Comparison of ENCODE assay signal across 22 cellular contexts in the genomic region with DNA sequence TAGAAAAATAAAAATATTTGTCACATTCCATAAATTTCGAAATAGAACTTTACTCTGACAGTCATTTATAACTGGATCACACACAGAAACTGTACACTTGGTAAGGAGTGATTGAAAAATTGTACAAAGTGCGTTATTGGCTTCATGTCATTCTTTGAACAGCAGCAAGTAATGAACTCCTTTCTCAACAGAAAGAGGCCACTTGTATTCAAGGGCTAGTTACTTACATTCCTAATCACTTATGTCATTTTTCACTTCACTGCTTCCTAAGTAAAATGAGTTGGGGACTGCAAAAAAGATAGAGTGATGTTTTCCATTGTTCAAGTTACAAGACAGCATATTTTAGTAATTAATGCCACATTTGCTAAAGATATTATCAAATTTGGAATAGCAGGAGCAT.
DNase-seq lines count a peak whose midpoint lies in the region; ATAC-seq and TF ChIP-seq lines count a peak whose summit lies in the region.
"Had no signal": no experiment of that assay in that cellular context is flagged by ENCODE, and none has a peak within 500 bp of the region (broad histone marks: within the 10 kb centered on the region; RNA-seq: fewer than 3 reads in every experiment).

No MANE protein-coding gene starts in this region.

- intact Hi-C loops in left lung (cut with DNase I), result no loop called here

- H3K4me3 ChIP-seq in astrocyte of the cerebellum (ENCODE audit: low read depth, low read length) (no peak overlapping the region), left lung (no peak overlapping the region)
- H3K4me3 ChIP-seq: A549, gastroesophageal sphincter, HAP-1, hepatocyte, skin epidermis had no signal

- peaks cover 0 to 4% of the 10 kb centered on the region in 2 donors for H3K9me3 ChIP-seq in left lung
- H3K9me3 ChIP-seq: A549, gastroesophageal sphincter, HAP-1 had no signal

- no peaks in the 10 kb centered on the region for H3K36me3 Mint-ChIP-seq in endothelial cell (ENCODE audit: low read depth, unreplicated experiment)
- H3K36me3 Mint-ChIP-seq: activated CD8-positive, alpha-beta memory T cell treated with anti-CD3 and anti-CD28 coated beads, Interleukin-2, amount 10 ng/mL, durations not matched to agents 7 days and 5 days; CD8-positive, alpha-beta T cell; stimulated activated memory B cell treated with anti-CD40 and anti-IgM and Interleukin-4, amounts not matched to agents 10 μg/mL and 1 μg/mL and 100 μg/mL, for 72 hours had no signal

- ATAC-seq in left lung, result peak; percentile 75
- ATAC-seq: A549; activated CD8-positive, alpha-beta memory T cell treated with anti-CD3 and anti-CD28 coated beads, Interleukin-2, amount 10 ng/mL, durations not matched to agents 7 days and 5 days; CD8-positive, alpha-beta T cell; gastroesophageal sphincter; left colon; stimulated activated memory B cell treated with anti-CD40 and anti-IgM and Interleukin-4, amounts not matched to agents 10 μg/mL and 1 μg/mL and 100 μg/mL, for 72 hours had no signal

- H3K36me3 ChIP-seq in left lung, result no peaks in the 10 kb centered on the region
- H3K36me3 ChIP-seq: gastroesophageal sphincter, HAP-1 had no signal

- H3K27ac ChIP-seq in left lung, result no peak overlapping the region
- H3K27ac ChIP-seq: A549, gastroesophageal sphincter, hepatocyte, skin epidermis had no signal

- no peak for TF ChIP-seq CTCF in astrocyte of the cerebellum (IDR thresholded peaks at IDR 0.05; ENCODE audit: low read depth, low read length, missing control alignments)
- TF ChIP-seq CTCF in left lung (IDR thresholded peaks at IDR 0.05), result no peak
- no peak for TF ChIP-seq CTCF in endothelial cell (IDR thresholded peaks at IDR 0.05; ENCODE audit: unreplicated experiment)

- H3K27me3 Mint-ChIP-seq in endothelial cell (ENCODE audit: unreplicated experiment), result no peaks in the 10 kb centered on the region
- H3K27me3 Mint-ChIP-seq: activated B cell treated with CpG ODN at 0.5 μM for 24 hours; activated CD8-positive, alpha-beta memory T cell treated with anti-CD3 and anti-CD28 coated beads, Interleukin-2, amount 10 ng/mL, durations not matched to agents 7 days and 5 days; stimulated activated memory B cell treated with anti-CD40 and anti-IgM and Interleukin-4, amounts not matched to agents 10 μg/mL and 1 μg/mL and 100 μg/mL, for 72 hours had no signal

- no peak overlapping the region for H3K27ac Mint-ChIP-seq in endothelial cell (ENCODE audit: unreplicated experiment)
- H3K27ac Mint-ChIP-seq: activated B cell treated with CpG ODN at 0.5 μM for 24 hours; activated CD8-positive, alpha-beta memory T cell treated with anti-CD3 and anti-CD28 coated beads, Interleukin-2, amount 10 ng/mL, durations not matched to agents 7 days and 5 days; CD8-positive, alpha-beta T cell; stimulated activated memory B cell treated with anti-CD40 and anti-IgM and Interleukin-4, amounts not matched to agents 10 μg/mL and 1 μg/mL and 100 μg/mL, for 72 hours had no signal

- no peak overlapping the region for H3K4me3 Mint-ChIP-seq in endothelial cell (ENCODE audit: unreplicated experiment)
- H3K4me3 Mint-ChIP-seq: activated B cell treated with CpG ODN at 0.5 μM for 24 hours; activated CD8-positive, alpha-beta memory T cell treated with anti-CD3 and anti-CD28 coated beads, Interleukin-2, amount 10 ng/mL, durations not matched to agents 7 days and 5 days; CD8-positive, alpha-beta T cell; stimulated activated memory B cell treated with anti-CD40 and anti-IgM and Interleukin-4, amounts not matched to agents 10 μg/mL and 1 μg/mL and 100 μg/mL, for 72 hours had no signal

- in situ Hi-C loops in astrocyte of the cerebellum (cut with HindIII; ENCODE audit: low sequenced_read_pairs), result no loop called here

- H3K27me3 ChIP-seq in left lung, result no peaks in the 10 kb centered on the region
- H3K27me3 ChIP-seq: gastroesophageal sphincter, hepatocyte had no signal

- no peaks in the 10 kb centered on the region for H3K4me1 ChIP-seq in left lung
- H3K4me1 ChIP-seq: A549, gastroesophageal sphincter, HAP-1 had no signal

- DNase-seq in DMS79 (lab: John Stamatoyannopoulos, UW) (peak; percentile 3), astrocyte of the cerebellum (ENCODE audit: low read depth) (peak; percentile 8), left lung (no peak), renal cortical epithelial cell (ENCODE audit: low read depth) (peak; percentile 55), NCI-H1048 (lab: John Stamatoyannopoulos, UW) (no peak), endothelial cell (ENCODE audit: low spot score) (no peak), activated gamma-delta T cell treated with Interleukin-2 at 50 U/mL for 16 hours (no peak)
- no peak for DNase-seq in activated CD4-positive, alpha-beta T cell treated with anti-CD3 and anti-CD28 coated beads for 4 hours
- DNase-seq: activated B cell treated with CpG ODN at 0.5 μM for 24 hours; activated CD8-positive, alpha-beta memory T cell treated with anti-CD3 and anti-CD28 coated beads, Interleukin-2, amount 10 ng/mL, durations not matched to agents 7 days and 5 days; activated T-cell treated with anti-CD3 and anti-CD28 coated beads, Interleukin-2, amount 50 U/mL, for 48 hours; CD8-positive, alpha-beta T cell; left colon; MM.1S; NCI-H1930; NK-92 treated with Interleukin-12 subunit alpha and Interleukin-12 subunit beta, amount 100 ng/mL, for 24 hours had no signal

- no peaks in the 10 kb centered on the region for H3K4me1 Mint-ChIP-seq in endothelial cell (ENCODE audit: unreplicated experiment)
- H3K4me1 Mint-ChIP-seq: activated B cell treated with CpG ODN at 0.5 μM for 24 hours; activated CD8-positive, alpha-beta memory T cell treated with anti-CD3 and anti-CD28 coated beads, Interleukin-2, amount 10 ng/mL, durations not matched to agents 7 days and 5 days; stimulated activated memory B cell treated with anti-CD40 and anti-IgM and Interleukin-4, amounts not matched to agents 10 μg/mL and 1 μg/mL and 100 μg/mL, for 72 hours had no signal

- H3K9me3 Mint-ChIP-seq in endothelial cell (ENCODE audit: unreplicated experiment), result no peaks in the 10 kb centered on the region
- H3K9me3 Mint-ChIP-seq: activated B cell treated with CpG ODN at 0.5 μM for 24 hours had no signal

Comparison
In these comparisons a context has a peak if more than half of its experiments do, and no peak if none do; other contexts are left out.
1. DNase-seq: peak in DMS79 (single experiment), astrocyte of the cerebellum (single experiment) and renal cortical epithelial cell (single experiment); none in left lung (0 of 2), NCI-H1048 (single experiment), activated CD4-positive, alpha-beta T cell treated with anti-CD3 and anti-CD28 coated beads for 4 hours (0 of 2), endothelial cell (single experiment) and activated gamma-delta T cell treated with Interleukin-2 at 50 U/mL for 16 hours (single experiment).